Comparison of ENCODE assay signal across 2 cellular contexts in genomic region chr10:72611783-72612182, GRCh38.
TF ChIP-seq lines count a peak whose summit lies in the region.

No MANE protein-coding gene starts in this region.

TF ChIP-seq in liver, 16 proteins besides CTCF, POLR2A, EP300 and RAD21 (continued from another document):
- no peak for TF ChIP-seq REST (IDR thresholded peaks at IDR 0.05)
- TF ChIP-seq RXRA (IDR thresholded peaks at IDR 0.05): no peak

TF ChIP-seq in HepG2, 621 proteins besides CTCF, POLR2A, EP300 and RAD21 (continued from another document):
- TF ChIP-seq ZNF710 (CRISPR knock-in tag; IDR thresholded peaks at IDR 0.05; ENCODE audit: borderline replicate concordance) (no peak), TP53 (CRISPR knock-in tag; conservative IDR thresholded peaks at IDR 0.05) (no peak), NR2F1 (CRISPR knock-in tag; IDR thresholded peaks at IDR 0.05) (no peak), HDAC2 (CRISPR knock-in tag; IDR thresholded peaks at IDR 0.05) (no peak), ZBED4 (CRISPR knock-in tag; IDR thresholded peaks at IDR 0.05; ENCODE audit: borderline replicate concordance) (no peak), ZNF784 (CRISPR knock-in tag; IDR thresholded peaks at IDR 0.05; ENCODE audit: borderline replicate concordance) (no peak), ZNF740 (CRISPR knock-in tag; IDR thresholded peaks at IDR 0.05) (no peak), GLI4 (CRISPR knock-in tag; IDR thresholded peaks at IDR 0.05; ENCODE audit: borderline replicate concordance) (no peak), ZNF768 (CRISPR knock-in tag; IDR thresholded peaks at IDR 0.05) (no peak), REL (CRISPR knock-in tag; conservative IDR thresholded peaks at IDR 0.05) (no peak), GATAD2A (CRISPR knock-in tag; IDR thresholded peaks at IDR 0.05) (no peak), LBX2 (CRISPR knock-in tag; IDR thresholded peaks at IDR 0.05; ENCODE audit: borderline replicate concordance) (no peak), JUNB (CRISPR knock-in tag; IDR thresholded peaks at IDR 0.05; ENCODE audit: borderline replicate concordance) (no peak), HIVEP1 (CRISPR knock-in tag; IDR thresholded peaks at IDR 0.05) (no peak), ZNF564 (CRISPR knock-in tag; IDR thresholded peaks at IDR 0.05) (no peak), THAP8 (CRISPR knock-in tag; IDR thresholded peaks at IDR 0.05; ENCODE audit: borderline replicate concordance) (no peak), GABPA (IDR thresholded peaks at IDR 0.05; ENCODE audit: low read depth, low read length) (no peak), GABPA (CRISPR knock-in tag; IDR thresholded peaks at IDR 0.05; ENCODE audit: low read depth) (no peak)
